Comparison of ENCODE assay signal across 1 cellular context in the genomic region with DNA sequence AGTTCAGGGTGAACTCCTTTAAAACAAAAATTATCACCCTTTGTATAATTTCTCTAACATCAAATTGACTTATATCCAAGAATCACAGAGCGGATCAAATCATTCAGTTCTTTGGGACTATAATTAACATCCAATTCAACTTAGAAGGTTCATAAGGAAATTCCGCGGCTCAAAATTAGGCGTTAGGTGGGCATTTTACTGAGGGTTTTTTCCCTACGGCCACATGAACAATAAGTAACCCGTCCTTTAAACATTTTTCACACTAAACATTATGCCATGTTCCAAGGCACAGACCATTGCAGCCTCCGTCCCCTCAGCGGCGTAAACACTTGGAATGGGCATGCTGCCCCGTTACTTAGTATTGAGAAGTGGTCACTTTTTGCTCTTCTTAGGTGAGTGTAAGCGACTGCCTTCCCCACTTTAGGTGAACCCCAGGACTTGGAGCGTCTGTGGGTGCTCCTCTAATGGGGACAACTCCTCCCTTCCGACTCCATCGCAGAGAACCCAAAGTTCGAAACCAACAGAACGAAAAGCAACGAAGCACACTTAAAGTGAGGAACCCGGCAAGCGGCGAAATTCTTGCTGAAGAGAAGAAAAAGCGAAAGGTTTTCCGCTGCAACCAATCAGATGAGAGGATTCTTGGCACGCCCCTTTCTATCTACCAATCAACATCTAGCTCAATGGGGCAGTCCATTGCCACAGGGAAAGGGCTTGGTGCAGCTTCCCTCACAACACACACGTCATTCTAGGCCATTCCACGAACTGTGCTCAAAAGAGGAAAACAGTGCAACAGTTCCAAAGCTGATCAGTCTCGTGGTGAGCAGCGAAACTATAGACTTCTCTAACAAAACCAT.
TF ChIP-seq lines count a peak whose summit lies in the region.

No MANE protein-coding gene starts in this region.

TF ChIP-seq in HepG2, 621 proteins besides CTCF, POLR2A, EP300 and RAD21 (continued from another document and continues in another):
- TF ChIP-seq, protein P1, sequence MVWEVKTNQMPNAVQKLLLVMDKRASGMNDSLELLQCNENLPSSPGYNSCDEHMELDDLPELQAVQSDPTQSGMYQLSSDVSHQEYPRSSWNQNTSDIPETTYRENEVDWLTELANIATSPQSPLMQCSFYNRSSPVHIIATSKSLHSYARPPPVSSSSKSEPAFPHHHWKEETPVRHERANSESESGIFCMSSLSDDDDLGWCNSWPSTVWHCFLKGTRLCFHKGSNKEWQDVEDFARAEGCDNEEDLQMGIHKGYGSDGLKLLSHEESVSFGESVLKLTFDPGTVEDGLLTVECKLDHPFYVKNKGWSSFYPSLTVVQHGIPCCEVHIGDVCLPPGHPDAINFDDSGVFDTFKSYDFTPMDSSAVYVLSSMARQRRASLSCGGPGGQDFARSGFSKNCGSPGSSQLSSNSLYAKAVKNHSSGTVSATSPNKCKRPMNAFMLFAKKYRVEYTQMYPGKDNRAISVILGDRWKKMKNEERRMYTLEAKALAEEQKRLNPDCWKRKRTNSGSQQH (CRISPR knock-in tag; IDR thresholded peaks at IDR 0.05; ENCODE audit: low read depth), result no peak; the same call in 1 of the 2 replicates
- TF ChIP-seq ZMYM2 (CRISPR knock-in tag; IDR thresholded peaks at IDR 0.05) (no peak), NAIF1 (CRISPR knock-in tag; IDR thresholded peaks at IDR 0.05; ENCODE audit: borderline replicate concordance) (no peak), ZFYVE20 (CRISPR knock-in tag; IDR thresholded peaks at IDR 0.05; ENCODE audit: borderline replicate concordance, low read depth) (no peak), ZFP1 (CRISPR knock-in tag; IDR thresholded peaks at IDR 0.05) (no peak), ZFY (CRISPR knock-in tag; IDR thresholded peaks at IDR 0.05) (peak; percentile 70; the same call in 1 of the 2 replicates), ESRRA (CRISPR knock-in tag; IDR thresholded peaks at IDR 0.05; ENCODE audit: low read depth) (no peak), SIN3A (IDR thresholded peaks at IDR 0.05; ENCODE audit: borderline replicate concordance, low read depth, low read length) (peak; percentile 50; the same call in 1 of the 2 replicates), POLR2AphosphoS2 (IDR thresholded peaks at IDR 0.05; ENCODE audit: low read depth, low read length) (no peak), ARHGAP35 (CRISPR knock-in tag; IDR thresholded peaks at IDR 0.05; ENCODE audit: borderline replicate concordance) (no peak), ZNF333 (CRISPR knock-in tag; IDR thresholded peaks at IDR 0.05; ENCODE audit: borderline replicate concordance) (no peak), MTF1 (CRISPR knock-in tag; IDR thresholded peaks at IDR 0.05) (no peak), ZNF264 (CRISPR knock-in tag; IDR thresholded peaks at IDR 0.05) (no peak), ZNF138 (CRISPR knock-in tag; IDR thresholded peaks at IDR 0.05; ENCODE audit: low read depth) (0 out of 2 replicates have a peak, but pooled peaks have one; percentile 56), ATRX (CRISPR knock-in tag; IDR thresholded peaks at IDR 0.05; ENCODE audit: borderline replicate concordance) (no peak), ZNF616 (CRISPR knock-in tag; IDR thresholded peaks at IDR 0.05; ENCODE audit: low read depth) (no peak), TCF7 (IDR thresholded peaks at IDR 0.05; ENCODE audit: low read depth) (no peak), MEIS2 (CRISPR knock-in tag; IDR thresholded peaks at IDR 0.05) (no peak), ZNF549 (CRISPR knock-in tag; IDR thresholded peaks at IDR 0.05) (no peak), GATAD2A (CRISPR knock-in tag; IDR thresholded peaks at IDR 0.05) (no peak; the same call in 1 of the 2 replicates), XRCC5 (optimal IDR thresholded peaks at IDR 0.05; ENCODE audit: low read length) (peak; percentile 38), ASH2L (IDR thresholded peaks at IDR 0.05; ENCODE audit: insufficient read length, low read depth, low read length) (peak; percentile 48), GATA4 (IDR thresholded peaks at IDR 0.05; ENCODE audit: borderline replicate concordance, low read depth) (no peak), RBAK (CRISPR knock-in tag; IDR thresholded peaks at IDR 0.05) (no peak), POLR2AphosphoS5 (IDR thresholded peaks at IDR 0.05; ENCODE audit: low read depth, low read length) (peak; percentile 90)
- TF ChIP-seq, protein P2, sequence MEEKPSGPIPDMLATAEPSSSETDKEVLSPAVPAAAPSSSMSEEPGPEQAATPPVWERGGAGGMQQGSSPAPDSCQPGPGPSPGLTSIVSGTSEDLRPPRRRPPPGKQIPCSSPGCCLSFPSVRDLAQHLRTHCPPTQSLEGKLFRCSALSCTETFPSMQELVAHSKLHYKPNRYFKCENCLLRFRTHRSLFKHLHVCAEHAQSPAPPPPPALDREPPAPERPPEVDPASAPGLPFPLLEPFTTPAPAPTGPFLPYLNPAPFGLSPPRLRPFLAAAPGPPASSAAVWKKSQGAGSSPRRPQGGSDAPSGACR (CRISPR knock-in tag; IDR thresholded peaks at IDR 0.05), result no peak
- TF ChIP-seq, protein P3, sequence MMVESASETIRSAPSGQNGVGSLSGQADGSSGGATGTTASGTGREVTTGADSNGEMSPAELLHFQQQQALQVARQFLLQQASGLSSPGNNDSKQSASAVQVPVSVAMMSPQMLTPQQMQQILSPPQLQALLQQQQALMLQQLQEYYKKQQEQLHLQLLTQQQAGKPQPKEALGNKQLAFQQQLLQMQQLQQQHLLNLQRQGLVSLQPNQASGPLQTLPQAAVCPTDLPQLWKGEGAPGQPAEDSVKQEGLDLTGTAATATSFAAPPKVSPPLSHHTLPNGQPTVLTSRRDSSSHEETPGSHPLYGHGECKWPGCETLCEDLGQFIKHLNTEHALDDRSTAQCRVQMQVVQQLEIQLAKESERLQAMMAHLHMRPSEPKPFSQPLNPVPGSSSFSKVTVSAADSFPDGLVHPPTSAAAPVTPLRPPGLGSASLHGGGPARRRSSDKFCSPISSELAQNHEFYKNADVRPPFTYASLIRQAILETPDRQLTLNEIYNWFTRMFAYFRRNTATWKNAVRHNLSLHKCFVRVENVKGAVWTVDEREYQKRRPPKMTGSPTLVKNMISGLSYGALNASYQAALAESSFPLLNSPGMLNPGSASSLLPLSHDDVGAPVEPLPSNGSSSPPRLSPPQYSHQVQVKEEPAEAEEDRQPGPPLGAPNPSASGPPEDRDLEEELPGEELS (CRISPR knock-in tag; IDR thresholded peaks at IDR 0.05), result no peak
- TF ChIP-seq, protein P4, sequence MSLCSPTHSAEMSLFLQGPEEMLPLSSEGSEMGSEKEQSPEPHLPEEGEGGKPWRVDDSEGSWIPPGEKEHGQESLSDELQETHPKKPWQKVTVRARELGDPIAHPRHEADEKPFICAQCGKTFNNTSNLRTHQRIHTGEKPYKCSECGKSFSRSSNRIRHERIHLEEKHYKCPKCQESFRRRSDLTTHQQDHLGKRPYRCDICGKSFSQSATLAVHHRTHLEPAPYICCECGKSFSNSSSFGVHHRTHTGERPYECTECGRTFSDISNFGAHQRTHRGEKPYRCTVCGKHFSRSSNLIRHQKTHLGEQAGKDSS (CRISPR knock-in tag; IDR thresholded peaks at IDR 0.05; ENCODE audit: borderline replicate concordance, low read depth), result no peak
- TF ChIP-seq, protein P5, sequence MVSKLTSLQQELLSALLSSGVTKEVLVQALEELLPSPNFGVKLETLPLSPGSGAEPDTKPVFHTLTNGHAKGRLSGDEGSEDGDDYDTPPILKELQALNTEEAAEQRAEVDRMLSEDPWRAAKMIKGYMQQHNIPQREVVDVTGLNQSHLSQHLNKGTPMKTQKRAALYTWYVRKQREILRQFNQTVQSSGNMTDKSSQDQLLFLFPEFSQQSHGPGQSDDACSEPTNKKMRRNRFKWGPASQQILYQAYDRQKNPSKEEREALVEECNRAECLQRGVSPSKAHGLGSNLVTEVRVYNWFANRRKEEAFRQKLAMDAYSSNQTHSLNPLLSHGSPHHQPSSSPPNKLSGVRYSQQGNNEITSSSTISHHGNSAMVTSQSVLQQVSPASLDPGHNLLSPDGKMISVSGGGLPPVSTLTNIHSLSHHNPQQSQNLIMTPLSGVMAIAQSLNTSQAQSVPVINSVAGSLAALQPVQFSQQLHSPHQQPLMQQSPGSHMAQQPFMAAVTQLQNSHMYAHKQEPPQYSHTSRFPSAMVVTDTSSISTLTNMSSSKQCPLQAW (CRISPR knock-in tag; IDR thresholded peaks at IDR 0.05), result no peak
- TF ChIP-seq, protein P6, sequence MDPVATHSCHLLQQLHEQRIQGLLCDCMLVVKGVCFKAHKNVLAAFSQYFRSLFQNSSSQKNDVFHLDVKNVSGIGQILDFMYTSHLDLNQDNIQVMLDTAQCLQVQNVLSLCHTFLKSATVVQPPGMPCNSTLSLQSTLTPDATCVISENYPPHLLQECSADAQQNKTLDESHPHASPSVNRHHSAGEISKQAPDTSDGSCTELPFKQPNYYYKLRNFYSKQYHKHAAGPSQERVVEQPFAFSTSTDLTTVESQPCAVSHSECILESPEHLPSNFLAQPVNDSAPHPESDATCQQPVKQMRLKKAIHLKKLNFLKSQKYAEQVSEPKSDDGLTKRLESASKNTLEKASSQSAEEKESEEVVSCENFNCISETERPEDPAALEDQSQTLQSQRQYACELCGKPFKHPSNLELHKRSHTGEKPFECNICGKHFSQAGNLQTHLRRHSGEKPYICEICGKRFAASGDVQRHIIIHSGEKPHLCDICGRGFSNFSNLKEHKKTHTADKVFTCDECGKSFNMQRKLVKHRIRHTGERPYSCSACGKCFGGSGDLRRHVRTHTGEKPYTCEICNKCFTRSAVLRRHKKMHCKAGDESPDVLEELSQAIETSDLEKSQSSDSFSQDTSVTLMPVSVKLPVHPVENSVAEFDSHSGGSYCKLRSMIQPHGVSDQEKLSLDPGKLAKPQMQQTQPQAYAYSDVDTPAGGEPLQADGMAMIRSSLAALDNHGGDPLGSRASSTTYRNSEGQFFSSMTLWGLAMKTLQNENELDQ (CRISPR knock-in tag; IDR thresholded peaks at IDR 0.05; ENCODE audit: borderline replicate concordance), result no peak
- TF ChIP-seq, protein P7, sequence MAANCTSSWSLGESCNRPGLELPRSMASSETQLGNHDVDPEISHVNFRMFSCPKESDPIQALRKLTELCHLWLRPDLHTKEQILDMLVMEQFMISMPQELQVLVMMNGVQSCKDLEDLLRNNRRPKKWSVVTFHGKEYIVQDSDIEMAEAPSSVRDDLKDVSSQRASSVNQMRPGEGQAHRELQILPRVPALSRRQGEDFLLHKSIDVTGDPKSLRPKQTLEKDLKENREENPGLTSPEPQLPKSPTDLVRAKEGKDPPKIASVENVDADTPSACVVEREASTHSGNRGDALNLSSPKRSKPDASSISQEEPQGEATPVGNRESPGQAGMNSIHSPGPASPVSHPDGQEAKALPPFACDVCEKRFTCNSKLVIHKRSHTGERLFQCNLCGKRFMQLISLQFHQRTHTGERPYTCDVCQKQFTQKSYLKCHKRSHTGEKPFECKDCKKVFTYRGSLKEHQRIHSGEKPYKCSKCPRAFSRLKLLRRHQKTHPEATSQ (CRISPR knock-in tag; IDR thresholded peaks at IDR 0.05; ENCODE audit: borderline replicate concordance), result peak; percentile 90
- TF ChIP-seq, protein P8, sequence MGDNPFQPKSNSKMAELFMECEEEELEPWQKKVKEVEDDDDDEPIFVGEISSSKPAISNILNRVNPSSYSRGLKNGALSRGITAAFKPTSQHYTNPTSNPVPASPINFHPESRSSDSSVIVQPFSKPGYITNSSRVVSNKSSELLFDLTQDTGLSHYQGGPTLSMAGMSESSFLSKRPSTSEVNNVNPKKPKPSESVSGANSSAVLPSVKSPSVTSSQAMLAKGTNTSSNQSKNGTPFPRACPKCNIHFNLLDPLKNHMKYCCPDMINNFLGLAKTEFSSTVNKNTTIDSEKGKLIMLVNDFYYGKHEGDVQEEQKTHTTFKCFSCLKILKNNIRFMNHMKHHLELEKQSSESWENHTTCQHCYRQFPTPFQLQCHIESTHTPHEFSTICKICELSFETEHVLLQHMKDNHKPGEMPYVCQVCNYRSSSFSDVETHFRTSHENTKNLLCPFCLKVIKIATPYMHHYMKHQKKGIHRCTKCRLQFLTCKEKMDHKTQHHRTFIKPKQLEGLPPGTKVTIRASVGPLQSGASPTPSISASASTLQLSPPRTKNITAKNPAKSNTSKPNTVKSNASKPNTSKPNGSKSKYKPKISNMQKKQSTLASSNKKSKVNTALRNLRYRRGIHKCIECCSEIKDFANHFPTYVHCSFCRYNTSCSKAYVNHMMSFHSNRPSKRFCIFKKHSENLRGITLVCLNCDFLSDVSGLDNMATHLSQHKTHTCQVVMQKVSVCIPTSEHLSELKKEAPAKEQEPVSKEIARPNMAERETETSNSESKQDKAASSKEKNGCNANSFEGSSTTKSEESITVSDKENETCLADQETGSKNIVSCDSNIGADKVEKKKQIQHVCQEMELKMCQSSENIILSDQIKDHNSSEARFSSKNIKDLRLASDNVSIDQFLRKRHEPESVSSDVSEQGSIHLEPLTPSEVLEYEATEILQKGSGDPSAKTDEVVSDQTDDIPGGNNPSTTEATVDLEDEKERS (CRISPR knock-in tag; IDR thresholded peaks at IDR 0.05), result no peak
- TF ChIP-seq, protein P9, sequence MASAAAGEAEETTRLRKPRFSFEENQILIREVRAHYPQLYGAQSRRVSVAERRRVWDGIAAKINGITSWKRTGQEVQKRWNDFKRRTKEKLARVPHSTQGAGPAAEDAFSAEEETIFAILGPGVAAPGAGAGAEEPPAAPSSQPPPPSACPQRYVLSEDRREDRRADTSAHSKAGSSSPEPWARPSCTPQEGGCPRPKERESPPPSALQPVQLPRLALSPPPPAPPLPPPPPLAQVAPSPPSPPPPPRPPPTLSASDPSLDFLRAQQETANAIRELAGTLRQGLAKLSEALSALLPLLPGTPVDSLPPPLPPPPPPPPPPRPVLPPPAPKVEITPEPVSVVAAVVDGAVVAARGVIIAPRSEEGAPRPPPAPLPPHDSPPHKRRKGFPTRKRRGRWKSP (CRISPR knock-in tag; IDR thresholded peaks at IDR 0.05), result no peak
- TF ChIP-seq, protein P10, sequence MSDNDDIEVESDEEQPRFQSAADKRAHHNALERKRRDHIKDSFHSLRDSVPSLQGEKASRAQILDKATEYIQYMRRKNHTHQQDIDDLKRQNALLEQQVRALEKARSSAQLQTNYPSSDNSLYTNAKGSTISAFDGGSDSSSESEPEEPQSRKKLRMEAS (IDR thresholded peaks at IDR 0.05), result peak; percentile 14; the same call in 1 of the 2 replicates
- TF ChIP-seq, protein P11, sequence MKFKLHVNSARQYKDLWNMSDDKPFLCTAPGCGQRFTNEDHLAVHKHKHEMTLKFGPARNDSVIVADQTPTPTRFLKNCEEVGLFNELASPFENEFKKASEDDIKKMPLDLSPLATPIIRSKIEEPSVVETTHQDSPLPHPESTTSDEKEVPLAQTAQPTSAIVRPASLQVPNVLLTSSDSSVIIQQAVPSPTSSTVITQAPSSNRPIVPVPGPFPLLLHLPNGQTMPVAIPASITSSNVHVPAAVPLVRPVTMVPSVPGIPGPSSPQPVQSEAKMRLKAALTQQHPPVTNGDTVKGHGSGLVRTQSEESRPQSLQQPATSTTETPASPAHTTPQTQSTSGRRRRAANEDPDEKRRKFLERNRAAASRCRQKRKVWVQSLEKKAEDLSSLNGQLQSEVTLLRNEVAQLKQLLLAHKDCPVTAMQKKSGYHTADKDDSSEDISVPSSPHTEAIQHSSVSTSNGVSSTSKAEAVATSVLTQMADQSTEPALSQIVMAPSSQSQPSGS (CRISPR knock-in tag; IDR thresholded peaks at IDR 0.05), result no peak
- TF ChIP-seq, protein P12, sequence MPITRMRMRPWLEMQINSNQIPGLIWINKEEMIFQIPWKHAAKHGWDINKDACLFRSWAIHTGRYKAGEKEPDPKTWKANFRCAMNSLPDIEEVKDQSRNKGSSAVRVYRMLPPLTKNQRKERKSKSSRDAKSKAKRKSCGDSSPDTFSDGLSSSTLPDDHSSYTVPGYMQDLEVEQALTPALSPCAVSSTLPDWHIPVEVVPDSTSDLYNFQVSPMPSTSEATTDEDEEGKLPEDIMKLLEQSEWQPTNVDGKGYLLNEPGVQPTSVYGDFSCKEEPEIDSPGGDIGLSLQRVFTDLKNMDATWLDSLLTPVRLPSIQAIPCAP (CRISPR knock-in tag; IDR thresholded peaks at IDR 0.05; ENCODE audit: low read depth), result no peak
